ENCODE assay signal across 17 cellular contexts in the genomic region with DNA sequence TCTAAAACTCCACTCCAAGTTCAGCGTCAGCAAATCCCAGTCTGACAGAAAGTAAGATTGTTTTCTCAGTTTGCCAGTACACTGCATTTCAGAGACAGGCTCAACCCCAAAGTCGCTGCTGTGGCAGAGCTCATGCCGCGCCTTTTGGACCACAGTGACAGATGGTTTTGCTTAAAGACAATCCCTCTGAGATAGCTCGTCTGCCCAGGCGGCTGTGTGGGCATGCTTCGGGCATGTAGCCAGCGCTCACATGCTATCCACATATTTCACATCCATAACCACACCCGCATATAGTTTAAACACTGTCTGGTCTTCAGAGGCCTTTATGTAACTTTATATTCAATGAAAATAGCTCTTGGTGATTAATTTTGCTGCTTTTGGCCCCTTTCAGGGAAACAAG. TPM values are rescaled to one million over a fixed set of nuclear protein-coding genes. Genes with fewer than 3 reads are reported as not detected.
DNase-seq lines count a peak whose midpoint lies in the region; TF ChIP-seq lines count a peak whose summit lies in the region.
"Had no signal": no experiment of that assay in that cellular context is flagged by ENCODE, and none has a peak within 500 bp of the region (broad histone marks: within the 10 kb centered on the region; RNA-seq: fewer than 3 reads in every experiment).

No MANE protein-coding gene starts in this region.

- H3K9me3 Mint-ChIP-seq in brain: peaks cover 0 to 8% (median 0%) of the 10 kb centered on the region in 5 experiments
- H3K9me3 Mint-ChIP-seq in mesothelial cell of epicardium: no peaks in the 10 kb centered on the region
- H3K9me3 Mint-ChIP-seq: activated T-helper 2 cell treated with anti-CD3 and anti-CD28 coated beads, Interferon-gamma antibody, Interleukin-2, Interleukin-4, amounts not matched to agents 10 μg/mL and 5 μg/mL and 100 μg/mL, durations not matched to agents 14 hours and 24 hours and 36 hours; naive B cell had no signal

- H3K4me1 ChIP-seq in A673 (ENCODE audit: insufficient read depth, low read length, poor library complexity, severe bottlenecking) (peaks cover 20% of the 10 kb centered on the region), left ventricle myocardium inferior (peaks cover 4% of the 10 kb centered on the region)
- H3K4me1 ChIP-seq: transverse colon had no signal

- H3K27ac ChIP-seq in A673 (ENCODE audit: low read depth, low read length, poor library complexity, severe bottlenecking) (no peak overlapping the region), left ventricle myocardium inferior (replicated peaks) (no peak overlapping the region)
- H3K27ac ChIP-seq: cardiac muscle cell, right lobe of liver, transverse colon had no signal

- H3K36me3 ChIP-seq in A673 (ENCODE audit: insufficient read depth, low read length, poor library complexity, severe bottlenecking): no peaks in the 10 kb centered on the region
- H3K36me3 ChIP-seq in left ventricle myocardium inferior: no peaks in the 10 kb centered on the region
- H3K36me3 ChIP-seq: cardiac muscle cell, esophagus squamous epithelium, right lobe of liver, transverse colon had no signal

- H3K36me3 Mint-ChIP-seq in brain: no peaks in the 10 kb centered on the region
- no peaks in the 10 kb centered on the region for H3K36me3 Mint-ChIP-seq in mesothelial cell of epicardium

- intact Hi-C loops in A673 (cut with micrococcal nuclease; ENCODE audit: unreplicated experiment) (no loop called here), left ventricle myocardium inferior (cut with micrococcal nuclease) (no loop called here)

- CTCF ChIA-PET in A673 (lab: Charles Lee): no interaction called here

- POLR2A ChIA-PET in A673 (lab: Charles Lee; ENCODE audit: low non-redundant PET): no interaction called here

- H3K9me3 ChIP-seq in A673 (ENCODE audit: low read depth, low read length, poor library complexity, severe bottlenecking) (no peaks in the 10 kb centered on the region), left ventricle myocardium inferior (replicated peaks) (no peaks in the 10 kb centered on the region)
- H3K9me3 ChIP-seq: esophagus squamous epithelium, right lobe of liver, transverse colon had no signal

- H3K27me3 Mint-ChIP-seq in brain (peaks cover 21% of the 10 kb centered on the region), mesothelial cell of epicardium (ENCODE audit: low read depth) (no peaks in the 10 kb centered on the region)

- H3K27ac Mint-ChIP-seq in brain (peak overlapping the region in 4 of 5 experiments; percentile 8 to 75 (median 52)), mesothelial cell of epicardium (peak overlapping the region; percentile 79)
- H3K27ac Mint-ChIP-seq: activated T-helper 2 cell treated with anti-CD3 and anti-CD28 coated beads, Interferon-gamma antibody, Interleukin-2, Interleukin-4, amounts not matched to agents 10 μg/mL and 5 μg/mL and 100 μg/mL, durations not matched to agents 14 hours and 24 hours and 36 hours had no signal

- BruUV-seq in A673 (replicated peaks; lab: Mats Ljungman, UMichigan): no TSS peak

- H3K4me3 Mint-ChIP-seq in brain (peak overlapping the region in 3 of 5 experiments; percentile 7 to 42 (median 38)), mesothelial cell of epicardium (no peak overlapping the region)

- peaks cover 67% of the 10 kb centered on the region for H3K4me1 Mint-ChIP-seq in brain
- H3K4me1 Mint-ChIP-seq in mesothelial cell of epicardium: peaks cover 13% of the 10 kb centered on the region

- H3K27me3 ChIP-seq in A673 (replicated peaks; ENCODE audit: insufficient read depth, low read depth, low read length, poor library complexity): no peaks in the 10 kb centered on the region
- no peaks in the 10 kb centered on the region for H3K27me3 ChIP-seq in left ventricle myocardium inferior (ENCODE audit: low read depth)
- H3K27me3 ChIP-seq: cardiac muscle cell, esophagus squamous epithelium, right lobe of liver, transverse colon had no signal

- TF ChIP-seq CTCF in A673 (conservative IDR thresholded peaks at IDR 0.05; ENCODE audit: low read depth, low read length) (no peak), brain (conservative IDR thresholded peaks at IDR 0.05) (no peak), mesothelial cell of epicardium (IDR thresholded peaks at IDR 0.05; ENCODE audit: unreplicated experiment) (no peak), left ventricle myocardium inferior (IDR thresholded peaks at IDR 0.05; ENCODE audit: borderline replicate concordance) (no peak)

- peak; percentile 77 for DNase-seq in A673 (ENCODE audit: low spot score)
- peak; percentile 88 for DNase-seq in LHCN-M2 (ENCODE audit: low read depth)
- no peak for DNase-seq in mesothelial cell of epicardium (ENCODE audit: low spot score in 2 of 2, unreplicated experiment in 2 of 2)
- DNase-seq in stimulated activated CD4-positive, alpha-beta T cell treated with anti-CD3 and anti-CD28 coated beads, Interleukin-4, amount 100 ng/mL, for 1 hour: no peak
- DNase-seq in midbrain (lab: John Stamatoyannopoulos, UW): no peak
- DNase-seq in left ventricle myocardium inferior: no peak
- DNase-seq in DMS53 (lab: John Stamatoyannopoulos, UW): no peak
- DNase-seq: ACHN; activated CD4-positive, alpha-beta T cell treated with anti-CD3 and anti-CD28 coated beads for 48 hours; esophagus squamous epithelium; naive B cell; NCI-H187 treated with DMSO at 0.1 percent for 48 hours; right lobe of liver; transverse colon had no signal

- H3K4me3 ChIP-seq in A673 (ENCODE audit: low read depth, low read length, poor library complexity, severe bottlenecking) (no peak overlapping the region), left ventricle myocardium inferior (no peak overlapping the region)
- H3K4me3 ChIP-seq: cardiac muscle cell, esophagus squamous epithelium, right lobe of liver, transverse colon had no signal

RNA-seq across cellular contexts. Expression of gene PXDC1, which starts 14.7 kb away (rescaled TPM):
- total RNA-seq in A673 (2021): 5.2 and 7.1 TPM in 2 replicates
- total RNA-seq in LHCN-M2 (2014; rRNA removed): 43.1 and 44.6 TPM in 2 replicates
- polyA plus RNA-seq in LHCN-M2 (2012): 58.3 TPM
- polyA plus RNA-seq in brain (ENCODE audit: insufficient read depth, low read depth, low replicate concordance): 30.5 TPM
- 33.1 to 34.5 TPM (median 33.8 TPM) in 3 replicates for total RNA-seq in mesothelial cell of epicardium
- 25.2 TPM for total RNA-seq in left ventricle myocardium inferior

Comparison
In these comparisons a context has a peak if more than half of its experiments do, and no peak if none do; other contexts are left out.
1. DNase-seq: peak in A673 (single experiment) and LHCN-M2 (single experiment); none in mesothelial cell of epicardium (0 of 2), stimulated activated CD4-positive, alpha-beta T cell treated with anti-CD3 and anti-CD28 coated beads, Interleukin-4, amount 100 ng/mL, for 1 hour (single experiment), midbrain (single experiment), left ventricle myocardium inferior (single experiment) and DMS53 (single experiment).